Comparison of ENCODE assay signal across 28 cellular contexts in genomic region chr14:77183896-77184295, GRCh38. TPM values are rescaled to one million over a fixed set of nuclear protein-coding genes. Genes with fewer than 3 reads are reported as not detected.
A peak's percentile ranks its signal among the peaks of the same experiment; 100 is the strongest.
DNase-seq lines count a peak whose midpoint lies in the region; ATAC-seq and TF ChIP-seq lines count a peak whose summit lies in the region.
"Had no signal": no experiment of that assay in that cellular context is flagged by ENCODE, and none has a peak within 500 bp of the region (broad histone marks: within the 10 kb centered on the region; RNA-seq: fewer than 3 reads in every experiment).

No MANE protein-coding gene starts in this region.

- H3K36me3 ChIP-seq in BLaER1 (peaks cover 8% of the 10 kb centered on the region; the same call in 1 of the 2 replicates), DOHH2 (ENCODE audit: control insufficient read depth, low read length) (no peaks in the 10 kb centered on the region)
- H3K36me3 ChIP-seq: ascending aorta, left lung had no signal

- peaks cover 18% of the 10 kb centered on the region for H3K4me1 Mint-ChIP-seq in nephron

- H3K27me3 Mint-ChIP-seq in nephron (ENCODE audit: low read depth), result peaks cover 31% of the 10 kb centered on the region

- H3K27ac Mint-ChIP-seq in nephron, result no peak overlapping the region
- H3K27ac Mint-ChIP-seq: activated naive CD4-positive, alpha-beta T cell treated with anti-CD3 and anti-CD28 coated beads, Interleukin-2, amount 50 U/mL, for 24 hours; CD4-positive, alpha-beta memory T cell; naive thymus-derived CD4-positive, alpha-beta T cell; stimulated activated memory B cell treated with anti-CD40 and anti-IgM and Interleukin-4, amounts not matched to agents 10 μg/mL and 1 μg/mL and 100 μg/mL, for 72 hours had no signal

- H3K9me3 ChIP-seq in BLaER1 (no peaks in the 10 kb centered on the region), DOHH2 (ENCODE audit: control insufficient read depth, insufficient read depth, low read length) (no peaks in the 10 kb centered on the region)
- H3K9me3 ChIP-seq: ascending aorta, left lung had no signal

- H3K79me2 ChIP-seq in DOHH2 (ENCODE audit: control insufficient read depth, low read length), result no peaks in the 10 kb centered on the region

- DNase-seq in glomerular visceral epithelial cell (ENCODE audit: extremely low spot score), result no peak
- no peak for DNase-seq in A172 (ENCODE audit: low spot score)
- DNase-seq: activated CD4-positive, alpha-beta T cell treated with anti-CD3 and anti-CD28 coated beads, Interleukin-2, amount 50 U/mL, for 4 hours; activated CD4-positive, CD25-positive, alpha-beta regulatory T cell; activated CD8-positive, alpha-beta memory T cell treated with anti-CD3 and anti-CD28 coated beads, Interleukin-2, amount 50 U/mL, for 4 hours; CD4-positive, alpha-beta memory T cell; effector memory CD4-positive, alpha-beta T cell; foreskin keratinocyte; KBM-7; left lung; naive thymus-derived CD4-positive, alpha-beta T cell; NCI-H1436 treated with DMSO at 0.1 percent for 48 hours; NCI-H226; SIG-M5; SW 1271; T1000 had no signal

- TF ChIP-seq CTCF in DOHH2 (IDR thresholded peaks at IDR 0.05; ENCODE audit: low read depth, low read length, poor library complexity, severe bottlenecking), result no peak
- no peak for TF ChIP-seq CTCF in VCaP (conservative IDR thresholded peaks at IDR 0.05)
- TF ChIP-seq CTCF in nephron (IDR thresholded peaks at IDR 0.05; ENCODE audit: unreplicated experiment in 3 of 3), result no peak

- peaks cover 76% of the 10 kb centered on the region for H3K4me1 ChIP-seq in BLaER1
- H3K4me1 ChIP-seq in DOHH2 (ENCODE audit: control insufficient read depth, low read length), result peaks cover 33% of the 10 kb centered on the region
- H3K4me1 ChIP-seq: foreskin keratinocyte had no signal

- H3K9me2 ChIP-seq in DOHH2 (replicated peaks; ENCODE audit: control insufficient read depth, low read length), result no peaks in the 10 kb centered on the region

- ATAC-seq in GM21737 (IDR thresholded peaks at IDR 0.05; ENCODE audit: unreplicated experiment), result no peak
- ATAC-seq: foreskin keratinocyte; left lung; naive thymus-derived CD4-positive, alpha-beta T cell; stimulated activated memory B cell treated with anti-CD40 and anti-IgM and Interleukin-4, amounts not matched to agents 10 μg/mL and 1 μg/mL and 100 μg/mL, for 72 hours had no signal

- H3K4me3 Mint-ChIP-seq in nephron, result peak overlapping the region in 2 of 3 experiments; percentile 20 to 48
- H3K4me3 Mint-ChIP-seq: activated naive CD4-positive, alpha-beta T cell treated with anti-CD3 and anti-CD28 coated beads, Interleukin-2, amount 50 U/mL, for 24 hours; stimulated activated memory B cell treated with anti-CD40 and anti-IgM and Interleukin-4, amounts not matched to agents 10 μg/mL and 1 μg/mL and 100 μg/mL, for 72 hours had no signal

- no peaks in the 10 kb centered on the region for H3K36me3 Mint-ChIP-seq in nephron (ENCODE audit: low read depth)
- H3K36me3 Mint-ChIP-seq: activated naive CD4-positive, alpha-beta T cell treated with anti-CD3 and anti-CD28 coated beads, Interleukin-2, amount 50 U/mL, for 24 hours; CD4-positive, alpha-beta memory T cell; stimulated activated memory B cell treated with anti-CD40 and anti-IgM and Interleukin-4, amounts not matched to agents 10 μg/mL and 1 μg/mL and 100 μg/mL, for 72 hours had no signal

- no peaks in the 10 kb centered on the region for H3K9me3 Mint-ChIP-seq in nephron
- H3K9me3 Mint-ChIP-seq: activated naive CD4-positive, alpha-beta T cell treated with anti-CD3 and anti-CD28 coated beads, Interleukin-2, amount 50 U/mL, for 24 hours; CD4-positive, alpha-beta memory T cell; stimulated activated memory B cell treated with anti-CD40 and anti-IgM and Interleukin-4, amounts not matched to agents 10 μg/mL and 1 μg/mL and 100 μg/mL, for 72 hours had no signal

- peak overlapping the region; percentile 77; the same call in 1 of the 2 replicates for H3K9ac ChIP-seq in BLaER1

- H4K20me1 ChIP-seq in BLaER1 (no peaks in the 10 kb centered on the region), DOHH2 (ENCODE audit: control insufficient read depth, insufficient read depth, low read depth, low read length) (no peaks in the 10 kb centered on the region)

- H3K4me3 ChIP-seq in BLaER1 (peak overlapping the region; percentile 83; the same call in 1 of the 2 replicates), DOHH2 (ENCODE audit: low read length) (no peak overlapping the region)
- H3K4me3 ChIP-seq: ascending aorta, left lung had no signal

- H3K27ac ChIP-seq in BLaER1 (peak overlapping the region; percentile 23), DOHH2 (ENCODE audit: low read depth, low read length) (no peak overlapping the region), VCaP (peak overlapping the region; percentile 38; the same call in 1 of the 2 replicates)
- H3K27ac ChIP-seq: ascending aorta, foreskin keratinocyte, left lung had no signal

- H3K27me3 ChIP-seq in BLaER1 (no peaks in the 10 kb centered on the region), DOHH2 (ENCODE audit: control insufficient read depth, low read length) (no peaks in the 10 kb centered on the region)
- H3K27me3 ChIP-seq: ascending aorta had no signal

- H3F3A ChIP-seq in DOHH2 (ENCODE audit: control insufficient read depth, insufficient read depth), result no peaks in the 10 kb centered on the region

- peak overlapping the region; percentile 96 for H3K4me2 ChIP-seq in BLaER1
- H3K4me2 ChIP-seq in DOHH2 (ENCODE audit: low read length), result peak overlapping the region; percentile 23; the same call in 1 of the 2 replicates

RNA-seq across cellular contexts. Expression of gene TMEM63C, which starts 2.3 kb away (rescaled TPM):
- 0.62 and 0.98 TPM in 2 replicates for total RNA-seq in A172 (2014; rRNA removed; shearing (Covaris generic))
- total RNA-seq: HT1080 had no signal

RNA-seq across cellular contexts. Expression of gene ZDHHC22, which starts 42.3 kb away (rescaled TPM):
- total RNA-seq in A172 (2014; rRNA removed; shearing (Covaris generic)), result not detected in 2 replicates
- total RNA-seq: ascending aorta; CD4-positive, alpha-beta memory T cell; esophagus mucosa; foreskin keratinocyte; left lung; mesenteric fat pad; naive thymus-derived CD4-positive, alpha-beta T cell; osteoblast had no signal
